Comparison of ENCODE assay signal across 8 cellular contexts in genomic region chr7:139341776-139342244, GRCh38. TPM values are rescaled to one million over a fixed set of nuclear protein-coding genes. Genes with fewer than 3 reads are reported as not detected.
DNase-seq lines count a peak whose midpoint lies in the region; ATAC-seq, FAIRE-seq and TF ChIP-seq lines count a peak whose summit lies in the region.

No MANE protein-coding gene starts in this region.

- H3K27ac Mint-ChIP-seq in natural killer cell treated with Interleukin-12 subunit alpha and Interleukin-12 subunit beta and Interleukin-15 and Interleukin-18, amount 100 ng/mL, for 72 hours: peak overlapping the region; percentile 99 to 100

- H3K36me3 ChIP-seq in KOPT-K1 (ENCODE audit: insufficient read depth, low read length): peaks cover 15% of the 10 kb centered on the region

- no peak for ATAC-seq in natural killer cell treated with Interleukin-12 subunit alpha and Interleukin-12 subunit beta and Interleukin-15 and Interleukin-18, amount 100 ng/mL, for 72 hours
- ATAC-seq in GM18907 (IDR thresholded peaks at IDR 0.05; ENCODE audit: unreplicated experiment) (no peak), HG02870 (IDR thresholded peaks at IDR 0.05; ENCODE audit: unreplicated experiment) (no peak)

- no peak for TF ChIP-seq CTCF in GM12865 (IDR thresholded peaks at IDR 0.05; ENCODE audit: insufficient read depth, low read depth, low read length, missing control alignments)
- TF ChIP-seq CTCF in coronary artery (IDR thresholded peaks at IDR 0.05): no peak
- TF ChIP-seq CTCF in D721Med (IDR thresholded peaks at IDR 0.05; ENCODE audit: insufficient read depth, missing control alignments): no peak

- peaks cover 5% of the 10 kb centered on the region for H3K9me3 Mint-ChIP-seq in natural killer cell treated with Interleukin-12 subunit alpha and Interleukin-12 subunit beta and Interleukin-15 and Interleukin-18, amount 100 ng/mL, for 72 hours

- peaks cover 26 to 28% of the 10 kb centered on the region in 2 donors for H3K4me1 Mint-ChIP-seq in natural killer cell treated with Interleukin-12 subunit alpha and Interleukin-12 subunit beta and Interleukin-15 and Interleukin-18, amount 100 ng/mL, for 72 hours (ENCODE audit: low read depth in 2 of 2)

- H3K36me3 Mint-ChIP-seq in natural killer cell treated with Interleukin-12 subunit alpha and Interleukin-12 subunit beta and Interleukin-15 and Interleukin-18, amount 100 ng/mL, for 72 hours: peaks cover 15% of the 10 kb centered on the region

- H3K4me3 ChIP-seq in GM12865 (ENCODE audit: low read depth, low read length) (peak overlapping the region; percentile 90), coronary artery (peak overlapping the region; percentile 97)

- no peaks in the 10 kb centered on the region for H3K9me3 ChIP-seq in KOPT-K1 (ENCODE audit: insufficient read depth, low read length, poor library complexity, severe bottlenecking)

- no peaks in the 10 kb centered on the region for H3K27me3 Mint-ChIP-seq in natural killer cell treated with Interleukin-12 subunit alpha and Interleukin-12 subunit beta and Interleukin-15 and Interleukin-18, amount 100 ng/mL, for 72 hours

- peak overlapping the region; percentile 86 for H3K4me3 Mint-ChIP-seq in natural killer cell treated with Interleukin-12 subunit alpha and Interleukin-12 subunit beta and Interleukin-15 and Interleukin-18, amount 100 ng/mL, for 72 hours

- DNase-seq in GM12865 (ENCODE audit: low read depth) (peak; percentile 19), coronary artery (ENCODE audit: low spot score) (no peak), D721Med (ENCODE audit: insufficient read length, low spot score) (no peak), cerebellum (ENCODE audit: low spot score) (no peak)
- no peak for DNase-seq in natural killer cell treated with Interleukin-12 subunit alpha and Interleukin-12 subunit beta and Interleukin-15 and Interleukin-18, amount 100 ng/mL, for 72 hours (ENCODE audit: low spot score)

- H3K27ac ChIP-seq in KOPT-K1 (ENCODE audit: low read depth, low read length, poor library complexity, severe bottlenecking) (peak overlapping the region; percentile 95), coronary artery (peak overlapping the region; percentile 99 to 100)

- FAIRE-seq in D721Med (lab: Jason Lieb, UNC): no peak

RNA-seq across cellular contexts. Expression of gene FMC1, which starts 0.7 kb away (rescaled TPM):
- total RNA-seq in natural killer cell treated with Interleukin-12 subunit alpha and Interleukin-12 subunit beta and Interleukin-15 and Interleukin-18, amount 100 ng/mL, for 72 hours: 1 to 10 TPM; 4.4 to 7.8 TPM
- total RNA-seq in cerebellum: 9.6 TPM

RNA-seq across cellular contexts. Expression of gene LUC7L2, which starts 17.9 kb away (rescaled TPM):
- 100 to 1,000 TPM; 115 to 176 TPM for total RNA-seq in natural killer cell treated with Interleukin-12 subunit alpha and Interleukin-12 subunit beta and Interleukin-15 and Interleukin-18, amount 100 ng/mL, for 72 hours
- 55.8 TPM for total RNA-seq in cerebellum
